ENCODE assay signal across 18 cellular contexts in the genomic region with DNA sequence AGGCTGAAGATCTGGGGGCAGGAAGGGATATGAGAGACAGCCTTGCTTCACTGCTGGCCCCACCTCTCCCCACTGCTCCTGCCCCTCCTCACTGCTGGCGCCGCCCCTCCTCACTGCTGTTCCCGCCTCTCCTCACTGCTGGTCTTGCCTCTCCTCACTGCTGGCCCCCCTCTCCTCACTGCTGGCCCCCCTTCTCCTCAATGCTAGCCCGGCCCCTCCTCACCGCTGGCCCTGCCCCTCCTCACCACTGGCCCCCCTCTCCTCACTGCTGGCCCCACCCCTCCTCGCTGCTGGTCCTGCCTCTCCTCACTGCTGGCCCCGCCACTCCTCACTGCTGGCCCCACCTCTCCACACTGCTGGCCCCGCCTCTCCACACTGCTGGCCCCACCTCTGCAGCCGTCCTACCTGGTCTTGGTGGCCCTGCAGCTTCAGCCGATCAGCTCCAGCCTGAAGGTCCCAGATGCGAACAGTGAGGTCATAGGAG. TPM values are rescaled to one million over a fixed set of nuclear protein-coding genes. Genes with fewer than 3 reads are reported as not detected.
DNase-seq lines count a peak whose midpoint lies in the region; ATAC-seq, FAIRE-seq and TF ChIP-seq lines count a peak whose summit lies in the region.
"Had no signal": no experiment of that assay in that cellular context is flagged by ENCODE, and none has a peak within 500 bp of the region (broad histone marks: within the 10 kb centered on the region; RNA-seq: fewer than 3 reads in every experiment).

No MANE protein-coding gene starts in this region.

- H3K9ac ChIP-seq in K562 (ENCODE audit: insufficient read depth in 1 of 2, low read depth in 2 of 2, low read length in 2 of 2) = peak overlapping the region in 1 of 2 experiments; percentile 68; a peak in 1 of 4 replicates
- no peak overlapping the region for H3K9ac ChIP-seq in trophoblast cell (ENCODE audit: low read length)

- H4K8ac ChIP-seq in trophoblast cell (ENCODE audit: low read depth, low read length) = no peak overlapping the region

- peaks cover 0 to 47% of the 10 kb centered on the region in 2 experiments; a peak in 2 of 5 replicates for H3K4me1 ChIP-seq in K562 (replicated peaks in 1 of 2; ENCODE audit: control insufficient read depth in 2 of 2, insufficient read depth in 2 of 2, low read length in 2 of 2)
- H3K4me1 ChIP-seq in trophoblast cell (ENCODE audit: control insufficient read depth in 1 of 2, insufficient read depth in 2 of 2, low read length in 2 of 2) = peaks cover 2 to 6% of the 10 kb centered on the region in 2 experiments
- H3K4me1 ChIP-seq: uterus had no signal

- no peaks in the 10 kb centered on the region for H3K79me2 ChIP-seq in K562 (ENCODE audit: control insufficient read depth, insufficient read depth, low read length)
- no peaks in the 10 kb centered on the region for H3K79me2 ChIP-seq in trophoblast cell (ENCODE audit: control insufficient read depth, insufficient read depth, low read length, poor library complexity)

- no peaks in the 10 kb centered on the region for H3K9me3 Mint-ChIP-seq in activated CD8-positive, alpha-beta memory T cell treated with anti-CD3 and anti-CD28 coated beads, Interleukin-2, amount 10 ng/mL, durations not matched to agents 7 days and 5 days (ENCODE audit: low read depth)
- H3K9me3 Mint-ChIP-seq: natural killer cell treated with Interleukin-12 subunit alpha and Interleukin-12 subunit beta and Interleukin-15 and Interleukin-18, amount 100 ng/mL, for 72 hours had no signal

- intact Hi-C loops in K562 (cut with micrococcal nuclease) = no loop called here

- no peak overlapping the region for H3K4me3 ChIP-seq in K562
- no peak overlapping the region for H3K4me3 ChIP-seq in trophoblast cell (ENCODE audit: low read depth, low read length)
- H3K4me3 ChIP-seq: BLaER1 treated with 17β-estradiol and CSF1 and Interleukin-3, amounts not matched to agents 10 nM and 100 nM; skin epidermis; uterus had no signal

- 41% methylated on average over 6 of the region's 11 CpGs for WGBS in K562 (ENCODE audit: insufficient coverage, low coverage, missing lambda C conversion rate)
- no CpG with 5 or more reads among the region's 11 CpGs for WGBS in trophoblast cell (ENCODE audit: extremely low coverage, insufficient coverage, insufficient read length)

- TF ChIP-seq RAD21 in K562 (CRISPR knock-in tag; conservative IDR thresholded peaks at IDR 0.05 in 1 of 2, IDR thresholded peaks at IDR 0.05 in 1 of 2) = no peak

- H3K27me3 ChIP-seq in K562 (ENCODE audit: control insufficient read depth in 2 of 2, insufficient read depth in 2 of 2, low read length in 2 of 2) (no peaks in the 10 kb centered on the region), trophoblast cell (ENCODE audit: insufficient read depth, low read length) (no peaks in the 10 kb centered on the region)
- H3K27me3 ChIP-seq: BLaER1 treated with 17β-estradiol and CSF1 and Interleukin-3, amounts not matched to agents 10 nM and 100 nM; brain microvascular endothelial cell; uterus had no signal

- H2BK12ac ChIP-seq in trophoblast cell (ENCODE audit: low read length) = no peak overlapping the region

- H3K27ac Mint-ChIP-seq in activated CD8-positive, alpha-beta memory T cell treated with anti-CD3 and anti-CD28 coated beads, Interleukin-2, amount 10 ng/mL, durations not matched to agents 7 days and 5 days = no peak overlapping the region
- H3K27ac Mint-ChIP-seq: natural killer cell treated with Interleukin-12 subunit alpha and Interleukin-12 subunit beta and Interleukin-15 and Interleukin-18, amount 100 ng/mL, for 72 hours had no signal

- no peak for TF ChIP-seq CTCF in K562 (IDR thresholded peaks at IDR 0.05 in 2 of 3, conservative IDR thresholded peaks at IDR 0.05 in 1 of 3; ENCODE audit: insufficient read depth in 2 of 3, low read depth in 1 of 3, low read length in 3 of 3)

- no peak overlapping the region for H2BK120ac ChIP-seq in trophoblast cell (ENCODE audit: insufficient read depth, low read length, poor library complexity)

- ATAC-seq in activated CD8-positive, alpha-beta memory T cell treated with anti-CD3 and anti-CD28 coated beads, Interleukin-2, amount 10 ng/mL, durations not matched to agents 7 days and 5 days = peak; percentile 31
- ATAC-seq in K562 (peak; percentile 97), HG03039 (IDR thresholded peaks at IDR 0.05; ENCODE audit: unreplicated experiment) (no peak), GM18909 (IDR thresholded peaks at IDR 0.05; ENCODE audit: poor library complexity, unreplicated experiment) (no peak)

- H3K27ac ChIP-seq in K562 (ENCODE audit: extremely low read depth, low read depth, low read length) (no peak overlapping the region), trophoblast cell (ENCODE audit: low read depth, low read length) (no peak overlapping the region)
- H3K27ac ChIP-seq: BLaER1 treated with 17β-estradiol and CSF1 and Interleukin-3, amounts not matched to agents 10 nM and 100 nM; brain microvascular endothelial cell; skin epidermis; uterus had no signal

- POLR2A ChIA-PET in K562 (lab: Yijun Ruan, JAX) = interaction anchor here (1.3 to 1.8 kb wide), 2 partner anchors 42 kb away, joined by 5 to 9 read pairs; no protein-coding TSS in a partner anchor

- no peaks in the 10 kb centered on the region for H3K9me1 ChIP-seq in K562 (ENCODE audit: control insufficient read depth, insufficient read depth, low read length)

- H3K79me1 ChIP-seq in trophoblast cell (ENCODE audit: low read length) = no peaks in the 10 kb centered on the region

- no peak for TF ChIP-seq EP300 in K562 (IDR thresholded peaks at IDR 0.05; ENCODE audit: low read length)

- no peak overlapping the region for H2AFZ ChIP-seq in K562 (ENCODE audit: low read depth, low read length)
- no peak overlapping the region for H2AFZ ChIP-seq in trophoblast cell (ENCODE audit: insufficient read depth, low read length, poor library complexity)

- peak overlapping the region; percentile 28 for H4K91ac ChIP-seq in trophoblast cell (ENCODE audit: low read depth, low read length)

- no peak for DNase-seq in activated CD8-positive, alpha-beta memory T cell treated with anti-CD3 and anti-CD28 coated beads, Interleukin-2, amount 10 ng/mL, durations not matched to agents 7 days and 5 days
- DNase-seq in activated CD8-positive, alpha-beta memory T cell treated with anti-CD3 and anti-CD28 coated beads for 24 hours = no peak
- peak; percentile 2 for DNase-seq in NCI-H526 treated with DMSO at 0.1 percent for 48 hours (lab: John Stamatoyannopoulos, UW)
- DNase-seq in K562 (ENCODE audit: extremely low read depth in 1 of 4, low spot score in 3 of 4) = peak; percentile 63 to 79 (median 74)
- peak in 1 of 2 donors; percentile 52 for DNase-seq in trophoblast cell
- no peak for DNase-seq in T1000 (lab: John Stamatoyannopoulos, UW)
- DNase-seq: activated T-cell treated with anti-CD3 and anti-CD28 coated beads, Interleukin-2, amount 50 U/mL, for 1 hour; brain microvascular endothelial cell; NCI-H774; T-helper 2 cell; uterus had no signal

- H4K12ac ChIP-seq in trophoblast cell (ENCODE audit: low read depth, low read length) = no peak overlapping the region

- peaks cover 61% of the 10 kb centered on the region; the same call in 2 of the 3 replicates for H3K36me3 ChIP-seq in K562 (ENCODE audit: control insufficient read depth, insufficient read depth, low read length)
- peaks cover 7 to 26% of the 10 kb centered on the region in 2 experiments for H3K36me3 ChIP-seq in trophoblast cell (ENCODE audit: control insufficient read depth in 1 of 2, insufficient read depth in 2 of 2, low read length in 2 of 2)
- H3K36me3 ChIP-seq: uterus had no signal

- H3K14ac ChIP-seq in trophoblast cell (ENCODE audit: low read length) = no peak overlapping the region

- in situ Hi-C loops in K562 (cut with MboI) = loop anchor here (5.0 kb wide), 1 partner anchor 42 kb away; no protein-coding TSS in a partner anchor

- H3K4ac ChIP-seq in trophoblast cell (ENCODE audit: low read depth, low read length) = no peak overlapping the region

- no peak overlapping the region for H2AK5ac ChIP-seq in trophoblast cell (ENCODE audit: low read length)

- TF ChIP-seq POLR2A in K562 (conservative IDR thresholded peaks at IDR 0.05) = no peak

- no peak overlapping the region for H3K18ac ChIP-seq in trophoblast cell (ENCODE audit: low read length)

- H3K4me2 ChIP-seq in K562 (ENCODE audit: insufficient read depth, low read length) (no peak overlapping the region), trophoblast cell (ENCODE audit: low read length) (no peak overlapping the region)
- H3K4me2 ChIP-seq: BLaER1 treated with 17β-estradiol and CSF1 and Interleukin-3, amounts not matched to agents 10 nM and 100 nM had no signal

- H3K36me3 Mint-ChIP-seq in activated CD8-positive, alpha-beta memory T cell treated with anti-CD3 and anti-CD28 coated beads, Interleukin-2, amount 10 ng/mL, durations not matched to agents 7 days and 5 days = peaks cover 20% of the 10 kb centered on the region
- H3K36me3 Mint-ChIP-seq: natural killer cell treated with Interleukin-12 subunit alpha and Interleukin-12 subunit beta and Interleukin-15 and Interleukin-18, amount 100 ng/mL, for 72 hours had no signal

- no TSS peak for BruUV-seq in K562 (replicated peaks; lab: Mats Ljungman, UMichigan)

- H3K9me3 ChIP-seq in K562 (replicated peaks; ENCODE audit: control insufficient read depth, insufficient read depth, low read depth, low read length) (no peaks in the 10 kb centered on the region), trophoblast cell (ENCODE audit: insufficient read depth, low read depth, low read length) (peaks cover 4% of the 10 kb centered on the region)
- H3K9me3 ChIP-seq: BLaER1 treated with 17β-estradiol and CSF1 and Interleukin-3, amounts not matched to agents 10 nM and 100 nM; uterus had no signal

- H3K4me1 Mint-ChIP-seq in activated CD8-positive, alpha-beta memory T cell treated with anti-CD3 and anti-CD28 coated beads, Interleukin-2, amount 10 ng/mL, durations not matched to agents 7 days and 5 days = no peaks in the 10 kb centered on the region

- H4K20me1 ChIP-seq in K562 (replicated peaks; ENCODE audit: control insufficient read depth, insufficient read depth, low read length) = no peaks in the 10 kb centered on the region

- FAIRE-seq in K562 (lab: Jason Lieb, UNC) = peak; percentile 55
- FAIRE-seq: GM19239, islet of Langerhans had no signal

- no peak overlapping the region for H3K4me3 Mint-ChIP-seq in activated CD8-positive, alpha-beta memory T cell treated with anti-CD3 and anti-CD28 coated beads, Interleukin-2, amount 10 ng/mL, durations not matched to agents 7 days and 5 days
- H3K4me3 Mint-ChIP-seq: natural killer cell treated with Interleukin-12 subunit alpha and Interleukin-12 subunit beta and Interleukin-15 and Interleukin-18, amount 100 ng/mL, for 72 hours had no signal

- no peak overlapping the region for H3K23ac ChIP-seq in trophoblast cell (ENCODE audit: low read length)

- no peaks in the 10 kb centered on the region for H3K27me3 Mint-ChIP-seq in activated CD8-positive, alpha-beta memory T cell treated with anti-CD3 and anti-CD28 coated beads, Interleukin-2, amount 10 ng/mL, durations not matched to agents 7 days and 5 days
- H3K27me3 Mint-ChIP-seq: natural killer cell treated with Interleukin-12 subunit alpha and Interleukin-12 subunit beta and Interleukin-15 and Interleukin-18, amount 100 ng/mL, for 72 hours had no signal

- H2BK5ac ChIP-seq in trophoblast cell (ENCODE audit: low read depth, low read length, poor library complexity) = no peak overlapping the region

- CTCF ChIA-PET in activated CD8-positive, alpha-beta memory T cell treated with anti-CD3 and anti-CD28 coated beads, Interleukin-2, amount 10 ng/mL, durations not matched to agents 7 days and 5 days (lab: Charles Lee) = interaction anchor here (1.1 to 1.8 kb wide), 2 partner anchors 41 to 42 kb away, joined by 3 to 13 read pairs; no protein-coding TSS in a partner anchor
- CTCF ChIA-PET in K562 (lab: Yijun Ruan, JAX; ENCODE audit: low intra/inter-chr PET ratio) = interaction anchor here (4.1 kb wide), 1 partner anchor 42 kb away, joined by 70 read pairs; no protein-coding TSS in a partner anchor

RNA-seq across cellular contexts. Expression of gene PAM16, which starts 9.5 kb away (rescaled TPM):
- 10 to 100 TPM; 47.5 to 49.4 TPM for total RNA-seq in activated CD8-positive, alpha-beta memory T cell treated with anti-CD3 and anti-CD28 coated beads, Interleukin-2, amount 10 ng/mL, durations not matched to agents 7 days and 5 days
- 70.0 and 135 TPM in 2 replicates for total RNA-seq in K562 (2011; cell fraction: chromatin; rRNA removed; ENCODE audit: low replicate concordance)
- 74.5 and 92.1 TPM in 2 replicates for total RNA-seq in K562 (2011; cell fraction: nucleolus; rRNA removed)
- total RNA-seq in K562 (2011; cell fraction: nucleoplasm; rRNA removed) = 76.8 and 107 TPM in 2 replicates
- total RNA-seq in K562 (2014; rRNA removed) = 173 and 213 TPM in 2 replicates
- total RNA-seq in K562 (2014; rRNA removed; fragmentation: Illumina TruSeq; extraction: Trizol) = 32.6 and 38.7 TPM in 2 replicates
- total RNA-seq in K562 (2015; rRNA removed; fragmentation: Illumina TruSeq; extraction: Trizol) = 48.4 and 56.1 TPM in 2 replicates
- 123 and 150 TPM in 2 replicates for total RNA-seq in K562 (2021)
- polyA plus RNA-seq in K562 (2011; rRNA removed) = 79.3 and 88.9 TPM in 2 replicates
- polyA plus RNA-seq in K562 (2011; cell fraction: cytosol; rRNA removed) = 175 and 283 TPM in 2 replicates
- 85.0 and 101 TPM in 2 replicates for polyA plus RNA-seq in K562 (2011; cell fraction: nucleus; rRNA removed)
- 96.6 and 100 TPM in 2 replicates for polyA plus RNA-seq in K562 (2012)
- 49.0 and 66.3 TPM in 2 replicates for polyA plus RNA-seq in K562 (2014; fragmentation: Illumina TruSeq; extraction: Trizol)
- 10 to 100 TPM; 41.5 to 81.1 TPM for polyA plus RNA-seq in K562 (2014; fragmentation: Nextera tagmentation; extraction: Ambion mirVana)
- polyA plus RNA-seq in K562 (2014; rRNA removed) = 243 and 273 TPM in 2 replicates
- polyA minus RNA-seq in K562 (2011; rRNA and poly(A)+ RNA removed) = 10.6 and 11.8 TPM in 2 replicates
- polyA minus RNA-seq in K562 (2011; cell fraction: cytosol; rRNA and poly(A)+ RNA removed) = 19.8 and 22.7 TPM in 2 replicates
- 10.8 and 13.7 TPM in 2 replicates for polyA minus RNA-seq in K562 (2011; cell fraction: nucleus; rRNA and poly(A)+ RNA removed)
- polyA plus RNA-seq in trophoblast cell (2013) = 40.6 and 45.5 TPM in 2 replicates

RNA-seq across cellular contexts. Expression of gene VASN, which starts 11.1 kb away (rescaled TPM):
- total RNA-seq in activated CD8-positive, alpha-beta memory T cell treated with anti-CD3 and anti-CD28 coated beads, Interleukin-2, amount 10 ng/mL, durations not matched to agents 7 days and 5 days = not detected
- total RNA-seq in K562 (2011; cell fraction: chromatin; rRNA removed; ENCODE audit: low replicate concordance) = 1.2 and 9.8 TPM in 2 replicates
- 10.1 and 15.2 TPM in 2 replicates for total RNA-seq in K562 (2011; cell fraction: nucleolus; rRNA removed)
- 3.7 and 5.7 TPM in 2 replicates for total RNA-seq in K562 (2011; cell fraction: nucleoplasm; rRNA removed)
- 1.7 and 2.2 TPM in 2 replicates for total RNA-seq in K562 (2014; rRNA removed)
- 0.06 and 0.07 TPM in 2 replicates for total RNA-seq in K562 (2014; rRNA removed; fragmentation: Illumina TruSeq; extraction: Trizol)
- 0.51 and 1.1 TPM in 2 replicates for total RNA-seq in K562 (2015; rRNA removed; fragmentation: Illumina TruSeq; extraction: Trizol)
- 2.4 and 2.5 TPM in 2 replicates for total RNA-seq in K562 (2021)
- polyA plus RNA-seq in K562 (2011; rRNA removed) = 0.31 and 1.2 TPM in 2 replicates
- 0.78 and 3.2 TPM in 2 replicates for polyA plus RNA-seq in K562 (2011; cell fraction: cytosol; rRNA removed)
- polyA plus RNA-seq in K562 (2011; cell fraction: nucleus; rRNA removed) = 1.2 and 2.6 TPM in 2 replicates
- 2.9 and 6.1 TPM in 2 replicates for polyA plus RNA-seq in K562 (2012)
- polyA plus RNA-seq in K562 (2014; fragmentation: Illumina TruSeq; extraction: Trizol) = 0.16 and 0.42 TPM in 2 replicates
- under 1 TPM in 1 of 2 experiments, not detected in 1; 0.01 TPM for polyA plus RNA-seq in K562 (2014; fragmentation: Nextera tagmentation; extraction: Ambion mirVana)
- polyA plus RNA-seq in K562 (2014; rRNA removed) = 0.78 and 0.90 TPM in 2 replicates
- polyA minus RNA-seq in K562 (2011; rRNA and poly(A)+ RNA removed) = 0.56 and 0.63 TPM in 2 replicates
- 1.1 and 2.8 TPM in 2 replicates for polyA minus RNA-seq in K562 (2011; cell fraction: cytosol; rRNA and poly(A)+ RNA removed)
- polyA minus RNA-seq in K562 (2011; cell fraction: nucleus; rRNA and poly(A)+ RNA removed) = 3.4 and 6.3 TPM in 2 replicates
- polyA plus RNA-seq in trophoblast cell (2013) = 17.6 and 18.2 TPM in 2 replicates

RNA-seq across cellular contexts. Expression of gene GLIS2, which starts 44.7 kb away (rescaled TPM):
- under 1 TPM; 0.55 to 0.63 TPM for total RNA-seq in activated CD8-positive, alpha-beta memory T cell treated with anti-CD3 and anti-CD28 coated beads, Interleukin-2, amount 10 ng/mL, durations not matched to agents 7 days and 5 days
- total RNA-seq in K562 (2011; cell fraction: chromatin; rRNA removed; ENCODE audit: low replicate concordance) = 2.1 and 6.1 TPM in 2 replicates
- 3.8 and 4.2 TPM in 2 replicates for total RNA-seq in K562 (2011; cell fraction: nucleolus; rRNA removed)
- 2.9 and 3.6 TPM in 2 replicates for total RNA-seq in K562 (2011; cell fraction: nucleoplasm; rRNA removed)
- total RNA-seq in K562 (2014; rRNA removed) = 0.91 and 1.4 TPM in 2 replicates
- total RNA-seq in K562 (2014; rRNA removed; fragmentation: Illumina TruSeq; extraction: Trizol) = 0.10 and 0.11 TPM in 2 replicates
- total RNA-seq in K562 (2015; rRNA removed; fragmentation: Illumina TruSeq; extraction: Trizol) = 0.33 and 0.68 TPM in 2 replicates
- 7.6 and 9.0 TPM in 2 replicates for total RNA-seq in K562 (2021)
- 0.57 and 1.0 TPM in 2 replicates for polyA plus RNA-seq in K562 (2011; rRNA removed)
- polyA plus RNA-seq in K562 (2011; cell fraction: cytosol; rRNA removed) = 1.0 and 2.2 TPM in 2 replicates
- polyA plus RNA-seq in K562 (2011; cell fraction: nucleus; rRNA removed) = 2.8 and 4.9 TPM in 2 replicates
- polyA plus RNA-seq in K562 (2012) = 6.8 and 7.9 TPM in 2 replicates
- polyA plus RNA-seq in K562 (2014; fragmentation: Illumina TruSeq; extraction: Trizol) = 2.2 and 5.8 TPM in 2 replicates
- under 1 TPM; 0.10 to 0.25 TPM for polyA plus RNA-seq in K562 (2014; fragmentation: Nextera tagmentation; extraction: Ambion mirVana)
- polyA plus RNA-seq in K562 (2014; rRNA removed) = 2.3 and 2.9 TPM in 2 replicates
- 0.27 and 0.32 TPM in 2 replicates for polyA minus RNA-seq in K562 (2011; rRNA and poly(A)+ RNA removed)
- 3.3 and 4.6 TPM in 2 replicates for polyA minus RNA-seq in K562 (2011; cell fraction: cytosol; rRNA and poly(A)+ RNA removed)
- polyA minus RNA-seq in K562 (2011; cell fraction: nucleus; rRNA and poly(A)+ RNA removed) = 1.00 and 1.1 TPM in 2 replicates
- 22.5 and 23.2 TPM in 2 replicates for polyA plus RNA-seq in trophoblast cell (2013)

RNA-seq across cellular contexts. Expression of gene CORO7, which starts 55.8 kb away (rescaled TPM):
- total RNA-seq in activated CD8-positive, alpha-beta memory T cell treated with anti-CD3 and anti-CD28 coated beads, Interleukin-2, amount 10 ng/mL, durations not matched to agents 7 days and 5 days = 100 to 1,000 TPM; 142 to 246 TPM
- 91.2 and 301 TPM in 2 replicates for total RNA-seq in K562 (2011; cell fraction: chromatin; rRNA removed; ENCODE audit: low replicate concordance)
- 159 and 160 TPM in 2 replicates for total RNA-seq in K562 (2011; cell fraction: nucleolus; rRNA removed)
- 112 and 116 TPM in 2 replicates for total RNA-seq in K562 (2011; cell fraction: nucleoplasm; rRNA removed)
- total RNA-seq in K562 (2014; rRNA removed) = 30.5 and 37.8 TPM in 2 replicates
- 6.9 and 8.5 TPM in 2 replicates for total RNA-seq in K562 (2014; rRNA removed; fragmentation: Illumina TruSeq; extraction: Trizol)
- total RNA-seq in K562 (2015; rRNA removed; fragmentation: Illumina TruSeq; extraction: Trizol) = 18.7 and 21.0 TPM in 2 replicates
- total RNA-seq in K562 (2021) = 67.0 and 77.2 TPM in 2 replicates
- polyA plus RNA-seq in K562 (2011; rRNA removed) = 15.4 and 35.9 TPM in 2 replicates
- 17.5 and 26.3 TPM in 2 replicates for polyA plus RNA-seq in K562 (2011; cell fraction: cytosol; rRNA removed)
- polyA plus RNA-seq in K562 (2011; cell fraction: nucleus; rRNA removed) = 184 and 367 TPM in 2 replicates
- polyA plus RNA-seq in K562 (2012) = 31.1 and 80.3 TPM in 2 replicates
- polyA plus RNA-seq in K562 (2014; fragmentation: Illumina TruSeq; extraction: Trizol) = 21.6 and 29.6 TPM in 2 replicates
- under 1 TPM; 0.45 to 0.51 TPM for polyA plus RNA-seq in K562 (2014; fragmentation: Nextera tagmentation; extraction: Ambion mirVana)
- polyA plus RNA-seq in K562 (2014; rRNA removed) = 54.1 and 63.1 TPM in 2 replicates
- 11.1 and 17.7 TPM in 2 replicates for polyA minus RNA-seq in K562 (2011; rRNA and poly(A)+ RNA removed)
- polyA minus RNA-seq in K562 (2011; cell fraction: cytosol; rRNA and poly(A)+ RNA removed) = 33.7 and 44.1 TPM in 2 replicates
- 52.4 and 63.5 TPM in 2 replicates for polyA minus RNA-seq in K562 (2011; cell fraction: nucleus; rRNA and poly(A)+ RNA removed)
- polyA plus RNA-seq in trophoblast cell (2013) = 18.8 and 18.9 TPM in 2 replicates

Comparison
In these comparisons a context has a peak if more than half of its experiments do, and no peak if none do; other contexts are left out.
1. ATAC-seq: peak in activated CD8-positive, alpha-beta memory T cell treated with anti-CD3 and anti-CD28 coated beads, Interleukin-2, amount 10 ng/mL, durations not matched to agents 7 days and 5 days (single experiment) and K562 (single experiment); none in HG03039 (single experiment) and GM18909 (single experiment).
2. DNase-seq: peak in NCI-H526 treated with DMSO at 0.1 percent for 48 hours (single experiment) and K562 (4 of 4); none in activated CD8-positive, alpha-beta memory T cell treated with anti-CD3 and anti-CD28 coated beads, Interleukin-2, amount 10 ng/mL, durations not matched to agents 7 days and 5 days (single experiment), activated CD8-positive, alpha-beta memory T cell treated with anti-CD3 and anti-CD28 coated beads for 24 hours (single experiment) and T1000 (single experiment).